ENCODE assay signal across 27 cellular contexts in the genomic region with DNA sequence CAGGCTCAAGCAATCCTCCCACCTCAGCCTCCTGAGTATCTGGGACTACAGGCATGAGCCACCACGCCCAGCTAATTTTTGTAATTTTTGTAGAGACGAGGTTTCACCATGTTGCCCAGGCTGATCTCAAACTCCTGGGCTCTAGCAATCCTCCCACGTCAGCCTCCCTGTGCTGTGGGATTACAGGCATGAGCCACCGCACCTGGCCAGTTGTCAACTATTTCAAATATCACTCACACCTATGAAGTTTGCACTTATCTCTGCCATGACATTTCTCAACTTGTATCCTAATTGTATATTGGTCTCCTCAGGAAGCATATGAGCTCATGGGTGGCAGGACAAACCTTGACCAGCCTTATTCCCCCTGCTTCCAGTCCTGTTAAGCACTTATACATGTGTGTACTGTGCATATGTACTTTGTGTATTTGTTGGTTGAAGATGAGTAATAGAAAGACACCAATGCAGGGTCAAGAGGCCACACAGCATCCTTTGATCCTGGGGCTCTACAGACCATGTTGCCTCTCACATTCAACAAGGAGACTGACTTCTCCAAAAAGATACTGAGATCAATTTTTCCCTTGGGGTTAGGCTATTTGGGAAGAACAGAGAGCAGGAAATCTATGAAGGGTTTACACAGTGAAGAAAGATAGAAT.
"Had no signal": no experiment of that assay in that cellular context is flagged by ENCODE, and none has a peak within 500 bp of the region (broad histone marks: within the 10 kb centered on the region; RNA-seq: fewer than 3 reads in every experiment).

No MANE protein-coding gene starts in this region.

- H3K4me3 Mint-ChIP-seq: mesothelial cell of epicardium; natural killer cell; nephron progenitor cell; neural progenitor cell; stimulated activated effector memory CD8-positive, alpha-beta T cell treated with anti-CD3 and anti-CD28 coated beads, Interleukin-12 subunit alpha, Interleukin-12 subunit beta, amount 100 ng/mL, for 72 hours; stimulated activated naive CD8-positive, alpha-beta T cell treated with anti-CD3 and anti-CD28 coated beads, Interleukin-15, amount 100 ng/mL, for 72 hours had no signal

- H3K4me3 ChIP-seq: heart right ventricle, hepatocyte, lower lobe of right lung, ovary, right atrium auricular region, skin epidermis, spleen, tibial nerve, upper lobe of left lung, vagina had no signal

- H3K27me3 Mint-ChIP-seq: stimulated activated naive CD8-positive, alpha-beta T cell treated with anti-CD3 and anti-CD28 coated beads, Interleukin-15, amount 100 ng/mL, for 72 hours had no signal

- H3K27me3 ChIP-seq: hepatocyte, neural progenitor cell, neutrophil, ovary, right atrium auricular region, spleen, tibial nerve, upper lobe of left lung, vagina had no signal

- ATAC-seq: left ventricle myocardium superior; lower lobe of right lung; natural killer cell; sciatic nerve; stimulated activated effector memory CD8-positive, alpha-beta T cell treated with anti-CD3 and anti-CD28 coated beads, Interleukin-12 subunit alpha, Interleukin-12 subunit beta, amount 100 ng/mL, for 72 hours; stimulated activated naive CD8-positive, alpha-beta T cell treated with anti-CD3 and anti-CD28 coated beads, Interleukin-15, amount 100 ng/mL, for 72 hours had no signal

- H3K9me3 ChIP-seq: heart right ventricle, lower lobe of right lung, neutrophil, ovary, right atrium auricular region, spleen, tibial nerve, upper lobe of left lung, vagina had no signal

- H2AFZ ChIP-seq: hepatocyte, neural progenitor cell had no signal

- H3K36me3 Mint-ChIP-seq: mesothelial cell of epicardium; naive B cell; natural killer cell; neural progenitor cell; stimulated activated effector memory CD8-positive, alpha-beta T cell treated with anti-CD3 and anti-CD28 coated beads, Interleukin-12 subunit alpha, Interleukin-12 subunit beta, amount 100 ng/mL, for 72 hours had no signal

- DNase-seq: heart right ventricle; islet precursor cell; left ventricle myocardium superior; lower lobe of right lung; mesendoderm; naive B cell; natural killer cell; nephron progenitor cell; occipital lobe; ovary; spleen; stimulated activated CD4-positive, alpha-beta T cell treated with anti-CD3 and anti-CD28 coated beads, Interleukin-4, amount 100 ng/mL, for 24 hours; stimulated activated naive CD4-positive, alpha-beta T cell treated with Interleukin-2 at 50 U/mL for 16 hours; stimulated activated naive CD8-positive, alpha-beta T cell treated with anti-CD3 and anti-CD28 coated beads, Interleukin-15, amount 100 ng/mL, for 72 hours; substantia nigra had no signal

- H3K36me3 ChIP-seq: heart right ventricle, lower lobe of right lung, neural progenitor cell, neutrophil, ovary, right atrium auricular region, spleen, tibial nerve, upper lobe of left lung, vagina had no signal

- H3K4me1 ChIP-seq: lower lobe of right lung, upper lobe of left lung, vagina had no signal

- H3K27ac Mint-ChIP-seq: mesothelial cell of epicardium; natural killer cell; nephron progenitor cell; neural progenitor cell; progenitor cell of endocrine pancreas; stimulated activated effector memory CD8-positive, alpha-beta T cell treated with anti-CD3 and anti-CD28 coated beads, Interleukin-12 subunit alpha, Interleukin-12 subunit beta, amount 100 ng/mL, for 72 hours had no signal

- H3K4me2 ChIP-seq: hepatocyte had no signal

- H3K79me2 ChIP-seq: hepatocyte had no signal

- H3K9ac ChIP-seq: neural progenitor cell had no signal

- H3K9me3 Mint-ChIP-seq: mesothelial cell of epicardium; naive B cell; natural killer cell; nephron progenitor cell; neural progenitor cell; stimulated activated effector memory CD8-positive, alpha-beta T cell treated with anti-CD3 and anti-CD28 coated beads, Interleukin-12 subunit alpha, Interleukin-12 subunit beta, amount 100 ng/mL, for 72 hours; stimulated activated naive CD8-positive, alpha-beta T cell treated with anti-CD3 and anti-CD28 coated beads, Interleukin-15, amount 100 ng/mL, for 72 hours had no signal

- H3K27ac ChIP-seq: heart right ventricle, hepatocyte, lower lobe of right lung, neutrophil, ovary, right atrium auricular region, skin epidermis, spleen, tibial nerve, upper lobe of left lung, vagina had no signal
